9 cellular contexts compared by ENCODE assay signal in genomic region chr11:67264886-67265632, GRCh38. TPM values are rescaled to one million over a fixed set of nuclear protein-coding genes. Genes with fewer than 3 reads are reported as not detected.
DNase-seq lines count a peak whose midpoint lies in the region; ATAC-seq and TF ChIP-seq lines count a peak whose summit lies in the region.
"Had no signal": no experiment of that assay in that cellular context is flagged by ENCODE, and none has a peak within 500 bp of the region (broad histone marks: within the 10 kb centered on the region; RNA-seq: fewer than 3 reads in every experiment).

No MANE protein-coding gene starts in this region.

- TF ChIP-seq POLR2A in esophagus squamous epithelium (IDR thresholded peaks at IDR 0.05): no peak

- peak overlapping the region; percentile 70 for H3K27ac Mint-ChIP-seq in activated CD8-positive, alpha-beta memory T cell treated with anti-CD3 and anti-CD28 coated beads, Interleukin-2, amount 10 ng/mL, durations not matched to agents 7 days and 5 days
- H3K27ac Mint-ChIP-seq in activated CD8-positive, alpha-beta T cell treated with anti-CD3 and anti-CD28 coated beads, Interleukin-2, amount 10 ng/mL, durations not matched to agents 7 days and 5 days: peak overlapping the region; percentile 73

- peaks cover 70 to 90% (median 80%) of the 10 kb centered on the region in 3 donors for H3K4me1 ChIP-seq in esophagus squamous epithelium

- POLR2A ChIA-PET in activated CD8-positive, alpha-beta T cell treated with anti-CD3 and anti-CD28 coated beads, Interleukin-2, amount 10 ng/mL, durations not matched to agents 7 days and 5 days (lab: Charles Lee): interaction anchor here (0.7 to 1.7 kb wide), 6 partner anchors 10 to 174 kb away, joined by 3 to 8 read pairs (median 4); partner anchors contain the start of gene POLD4

- intact Hi-C loops in esophagus squamous epithelium (cut with DNase I): loop anchor here (5.0 kb wide), 1 partner anchor 52 kb away; no protein-coding TSS in a partner anchor

- DNase-seq in activated CD8-positive, alpha-beta memory T cell treated with anti-CD3 and anti-CD28 coated beads, Interleukin-2, amount 10 ng/mL, durations not matched to agents 7 days and 5 days: no peak
- DNase-seq in activated CD8-positive, alpha-beta memory T cell treated with anti-CD3 and anti-CD28 coated beads, Interleukin-2, amount 50 U/mL, for 48 hours: no peak
- no peak for DNase-seq in activated CD8-positive, alpha-beta T cell treated with anti-CD3 and anti-CD28 coated beads, Interleukin-2, amount 10 ng/mL, durations not matched to agents 7 days and 5 days
- DNase-seq in esophagus squamous epithelium (lab: John Stamatoyannopoulos, UW) (no peak), putamen (ENCODE audit: low spot score) (no peak)
- DNase-seq in stimulated activated naive CD8-positive, alpha-beta T cell treated with anti-CD3 and anti-CD28 coated beads, Interleukin-15, Interleukin-2, amounts not matched to agents 100 U/mL and 50 U/mL, for 24 hours: peak; percentile 39
- DNase-seq: NCI-H446 treated with DMSO at 0.1 percent for 48 hours had no signal

- H3K36me3 ChIP-seq in esophagus squamous epithelium: peaks cover 8 to 20% (median 15%) of the 10 kb centered on the region in 3 donors

- no peak overlapping the region for H3K4me3 ChIP-seq in esophagus squamous epithelium

- peak overlapping the region; percentile 62 for H3K4me3 Mint-ChIP-seq in activated CD8-positive, alpha-beta memory T cell treated with anti-CD3 and anti-CD28 coated beads, Interleukin-2, amount 10 ng/mL, durations not matched to agents 7 days and 5 days
- H3K4me3 Mint-ChIP-seq in activated CD8-positive, alpha-beta T cell treated with anti-CD3 and anti-CD28 coated beads, Interleukin-2, amount 10 ng/mL, durations not matched to agents 7 days and 5 days: peak overlapping the region; percentile 52

- CTCF ChIA-PET in activated CD8-positive, alpha-beta memory T cell treated with anti-CD3 and anti-CD28 coated beads, Interleukin-2, amount 10 ng/mL, durations not matched to agents 7 days and 5 days (lab: Charles Lee): interaction anchor here (0.6 to 4.9 kb wide), 9 partner anchors 9 to 136 kb away, joined by 3 to 153 read pairs (median 4); partner anchors contain the start of genes ANKRD13D, POLD4 and PPP1CA
- CTCF ChIA-PET in activated CD8-positive, alpha-beta T cell treated with anti-CD3 and anti-CD28 coated beads, Interleukin-2, amount 10 ng/mL, durations not matched to agents 7 days and 5 days (lab: Charles Lee): interaction anchor here (0.7 to 4.9 kb wide), 10 partner anchors 12 to 117 kb away, joined by 3 to 116 read pairs (median 22); partner anchors contain the start of genes ANKRD13D and POLD4

- peaks cover 4% of the 10 kb centered on the region for H3K27me3 Mint-ChIP-seq in activated CD8-positive, alpha-beta memory T cell treated with anti-CD3 and anti-CD28 coated beads, Interleukin-2, amount 10 ng/mL, durations not matched to agents 7 days and 5 days
- no peaks in the 10 kb centered on the region for H3K27me3 Mint-ChIP-seq in activated CD8-positive, alpha-beta T cell treated with anti-CD3 and anti-CD28 coated beads, Interleukin-2, amount 10 ng/mL, durations not matched to agents 7 days and 5 days (ENCODE audit: low read depth)

- H3K4me1 Mint-ChIP-seq in activated CD8-positive, alpha-beta memory T cell treated with anti-CD3 and anti-CD28 coated beads, Interleukin-2, amount 10 ng/mL, durations not matched to agents 7 days and 5 days: peaks cover 63% of the 10 kb centered on the region
- H3K4me1 Mint-ChIP-seq in activated CD8-positive, alpha-beta T cell treated with anti-CD3 and anti-CD28 coated beads, Interleukin-2, amount 10 ng/mL, durations not matched to agents 7 days and 5 days (ENCODE audit: low read depth): peaks cover 66% of the 10 kb centered on the region

- H3K9me3 ChIP-seq in esophagus squamous epithelium: no peaks in the 10 kb centered on the region

- H3K9me3 Mint-ChIP-seq in activated CD8-positive, alpha-beta memory T cell treated with anti-CD3 and anti-CD28 coated beads, Interleukin-2, amount 10 ng/mL, durations not matched to agents 7 days and 5 days (ENCODE audit: low read depth): no peaks in the 10 kb centered on the region
- no peaks in the 10 kb centered on the region for H3K9me3 Mint-ChIP-seq in activated CD8-positive, alpha-beta T cell treated with anti-CD3 and anti-CD28 coated beads, Interleukin-2, amount 10 ng/mL, durations not matched to agents 7 days and 5 days (ENCODE audit: insufficient read depth)

- WGBS in esophagus squamous epithelium, 2 donors: 56 to 69% methylated on average over 1 to 6 of the region's 6 CpGs

- no peak for ATAC-seq in activated CD8-positive, alpha-beta memory T cell treated with anti-CD3 and anti-CD28 coated beads, Interleukin-2, amount 10 ng/mL, durations not matched to agents 7 days and 5 days
- no peak for ATAC-seq in activated CD8-positive, alpha-beta T cell treated with anti-CD3 and anti-CD28 coated beads, Interleukin-2, amount 10 ng/mL, durations not matched to agents 7 days and 5 days
- ATAC-seq in stimulated activated naive CD8-positive, alpha-beta T cell treated with anti-CD3 and anti-CD28 coated beads, Interleukin-15, Interleukin-2, amounts not matched to agents 100 U/mL and 50 U/mL, for 24 hours: peak; percentile 17
- no peak for ATAC-seq in GM21717 (IDR thresholded peaks at IDR 0.05; ENCODE audit: unreplicated experiment)
- no peak for ATAC-seq in HG03280 (IDR thresholded peaks at IDR 0.05; ENCODE audit: unreplicated experiment)

- TF ChIP-seq CTCF in esophagus squamous epithelium (IDR thresholded peaks at IDR 0.05): no peak

- H3K27ac ChIP-seq in esophagus squamous epithelium: peak overlapping the region; percentile 88 to 97 (median 93)

- H3K36me3 Mint-ChIP-seq in activated CD8-positive, alpha-beta memory T cell treated with anti-CD3 and anti-CD28 coated beads, Interleukin-2, amount 10 ng/mL, durations not matched to agents 7 days and 5 days: peaks cover 30% of the 10 kb centered on the region
- peaks cover 31% of the 10 kb centered on the region for H3K36me3 Mint-ChIP-seq in activated CD8-positive, alpha-beta T cell treated with anti-CD3 and anti-CD28 coated beads, Interleukin-2, amount 10 ng/mL, durations not matched to agents 7 days and 5 days (ENCODE audit: low read depth)

- H3K27me3 ChIP-seq in esophagus squamous epithelium: no peaks in the 10 kb centered on the region

RNA-seq across cellular contexts. Expression of gene GRK2, which starts 1.2 kb away (rescaled TPM):
- 100 to 1,000 TPM; 366 to 402 TPM for total RNA-seq in activated CD8-positive, alpha-beta memory T cell treated with anti-CD3 and anti-CD28 coated beads, Interleukin-2, amount 10 ng/mL, durations not matched to agents 7 days and 5 days
- 100 to 1,000 TPM; 338 to 348 TPM for total RNA-seq in activated CD8-positive, alpha-beta T cell treated with anti-CD3 and anti-CD28 coated beads, Interleukin-2, amount 10 ng/mL, durations not matched to agents 7 days and 5 days
- total RNA-seq in esophagus squamous epithelium: 10 to 100 TPM; 54.1 to 93.2 (median 68.5) TPM

RNA-seq across cellular contexts. Expression of gene ANKRD13D, which starts 24.0 kb away (rescaled TPM):
- total RNA-seq in activated CD8-positive, alpha-beta memory T cell treated with anti-CD3 and anti-CD28 coated beads, Interleukin-2, amount 10 ng/mL, durations not matched to agents 7 days and 5 days: 100 to 1,000 TPM; 148 to 172 TPM
- total RNA-seq in activated CD8-positive, alpha-beta T cell treated with anti-CD3 and anti-CD28 coated beads, Interleukin-2, amount 10 ng/mL, durations not matched to agents 7 days and 5 days: 100 to 1,000 TPM; 179 to 189 TPM
- total RNA-seq in esophagus squamous epithelium: 10 to 100 TPM; 27.4 to 50.6 (median 41.6) TPM

RNA-seq across cellular contexts. Expression of gene SSH3, which starts 38.3 kb away (rescaled TPM):
- 10 to 100 TPM; 10.7 to 26.4 TPM for total RNA-seq in activated CD8-positive, alpha-beta memory T cell treated with anti-CD3 and anti-CD28 coated beads, Interleukin-2, amount 10 ng/mL, durations not matched to agents 7 days and 5 days
- 10 to 100 TPM; 12.0 to 13.0 TPM for total RNA-seq in activated CD8-positive, alpha-beta T cell treated with anti-CD3 and anti-CD28 coated beads, Interleukin-2, amount 10 ng/mL, durations not matched to agents 7 days and 5 days
- 10 to 100 TPM; 51.4 to 78.4 (median 64.8) TPM for total RNA-seq in esophagus squamous epithelium
